Comparison of ENCODE assay signal across 24 cellular contexts in the genomic region with DNA sequence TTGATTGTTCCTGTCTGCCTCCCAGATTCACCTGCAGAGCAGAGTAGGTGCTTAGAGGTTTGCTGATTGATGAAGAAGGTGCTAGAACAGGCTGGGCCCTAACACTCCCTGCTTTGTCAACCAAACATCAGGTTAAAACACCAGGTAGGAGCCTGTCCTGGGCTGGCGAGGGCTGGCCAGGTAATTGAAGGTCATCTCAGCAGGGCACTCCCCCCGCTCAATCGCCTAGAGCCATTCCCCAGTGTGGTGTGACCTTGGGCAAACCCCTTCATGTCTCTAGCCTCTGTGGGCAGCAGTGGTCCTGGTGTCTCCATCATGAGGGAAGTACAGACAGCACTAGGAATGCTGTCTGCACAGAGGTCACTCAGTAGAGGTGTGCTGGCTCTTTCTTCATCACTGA.
DNase-seq lines count a peak whose midpoint lies in the region; ATAC-seq and TF ChIP-seq lines count a peak whose summit lies in the region.
"Had no signal": no experiment of that assay in that cellular context is flagged by ENCODE, and none has a peak within 500 bp of the region (broad histone marks: within the 10 kb centered on the region; RNA-seq: fewer than 3 reads in every experiment).

No MANE protein-coding gene starts in this region.

- H3K4me3 Mint-ChIP-seq in WTC11 (no peak overlapping the region), mesothelial cell of epicardium (no peak overlapping the region)
- H3K4me3 Mint-ChIP-seq: activated CD4-positive, alpha-beta memory T cell treated with anti-CD3 and anti-CD28 coated beads, Interleukin-2, amount 10 ng/mL, durations not matched to agents 7 days and 5 days; activated naive CD4-positive, alpha-beta T cell treated with anti-CD3 and anti-CD28 coated beads, Interleukin-2, amount 50 U/mL, for 24 hours; activated T-cell treated with anti-CD3 and anti-CD28 coated beads, Interleukin-2, amount 50 U/mL, for 4 hours had no signal

- no TSS peak for BruUV-seq in A673 (replicated peaks; lab: Mats Ljungman, UMichigan)

- H3K27ac Mint-ChIP-seq in WTC11 (0 out of 2 replicates have a peak overlapping the region, but pooled peaks have one; percentile 19), mesothelial cell of epicardium (peak overlapping the region; percentile 15)
- H3K27ac Mint-ChIP-seq: activated CD4-positive, alpha-beta memory T cell treated with anti-CD3 and anti-CD28 coated beads, Interleukin-2, amount 10 ng/mL, durations not matched to agents 7 days and 5 days; activated naive CD4-positive, alpha-beta T cell treated with anti-CD3 and anti-CD28 coated beads, Interleukin-2, amount 50 U/mL, for 24 hours; endodermal cell had no signal

- no peaks in the 10 kb centered on the region for H3K9me3 ChIP-seq in tibial nerve
- H3K9me3 ChIP-seq in A673 (ENCODE audit: low read depth, low read length, poor library complexity, severe bottlenecking), result no peaks in the 10 kb centered on the region
- H3K9me3 ChIP-seq: prostate gland, SK-N-SH, spleen, suprapubic skin had no signal

- no peak for TF ChIP-seq POLR2A in tibial nerve (IDR thresholded peaks at IDR 0.05)

- TF ChIP-seq EP300 in tibial nerve (IDR thresholded peaks at IDR 0.05), result no peak

- H3K4me3 ChIP-seq in tibial nerve, result no peak overlapping the region
- no peak overlapping the region for H3K4me3 ChIP-seq in A673 (ENCODE audit: low read depth, low read length, poor library complexity, severe bottlenecking)
- H3K4me3 ChIP-seq: GM23248, PC-9, prostate gland, spleen, suprapubic skin had no signal

- H3K36me3 ChIP-seq in tibial nerve (no peaks in the 10 kb centered on the region), A673 (ENCODE audit: insufficient read depth, low read length, poor library complexity, severe bottlenecking) (no peaks in the 10 kb centered on the region)
- H3K36me3 ChIP-seq: prostate gland, spleen, suprapubic skin had no signal

- H3K36me3 Mint-ChIP-seq in WTC11 (no peaks in the 10 kb centered on the region), mesothelial cell of epicardium (no peaks in the 10 kb centered on the region)
- H3K36me3 Mint-ChIP-seq: activated naive CD4-positive, alpha-beta T cell treated with anti-CD3 and anti-CD28 coated beads, Interleukin-2, amount 50 U/mL, for 24 hours had no signal

- peaks cover 43% of the 10 kb centered on the region for H3K4me1 Mint-ChIP-seq in WTC11
- peaks cover 42% of the 10 kb centered on the region for H3K4me1 Mint-ChIP-seq in mesothelial cell of epicardium
- H3K4me1 Mint-ChIP-seq: activated CD4-positive, alpha-beta memory T cell treated with anti-CD3 and anti-CD28 coated beads, Interleukin-2, amount 10 ng/mL, durations not matched to agents 7 days and 5 days; activated naive CD4-positive, alpha-beta T cell treated with anti-CD3 and anti-CD28 coated beads, Interleukin-2, amount 50 U/mL, for 24 hours had no signal

- H3K27me3 Mint-ChIP-seq in WTC11 (ENCODE audit: low read depth), result peaks cover 9% of the 10 kb centered on the region
- H3K27me3 Mint-ChIP-seq in mesothelial cell of epicardium (ENCODE audit: low read depth), result no peaks in the 10 kb centered on the region

- DNase-seq in NCI-H345 treated with DMSO at 0.1 percent for 48 hours (lab: John Stamatoyannopoulos, UW; ENCODE audit: unreplicated experiment) (peak; percentile 6), NCI-H345 (lab: John Stamatoyannopoulos, UW) (no peak), WTC11 (ENCODE audit: low spot score) (no peak), mesothelial cell of epicardium (ENCODE audit: low spot score in 2 of 2, unreplicated experiment in 2 of 2) (no peak), tibial nerve (ENCODE audit: low spot score in 2 of 2) (peak in 1 of 2 donors; percentile 4), RPMI8226 (no peak), A673 (ENCODE audit: low spot score) (no peak), DMS79 treated with DMSO at 0.1 percent for 48 hours (lab: John Stamatoyannopoulos, UW) (no peak)
- DNase-seq: activated CD4-positive, alpha-beta memory T cell treated with anti-CD3 and anti-CD28 coated beads, Interleukin-2, amount 10 ng/mL, durations not matched to agents 7 days and 5 days; activated CD4-positive, CD25-positive, alpha-beta regulatory T cell; activated T-cell treated with anti-CD3 and anti-CD28 coated beads, Interleukin-2, amount 50 U/mL, for 4 hours; endodermal cell; Kasumi-1; mesendoderm; NCI-H1105; NCI-H774; PC-9; SK-N-SH; stimulated activated CD4-positive, alpha-beta T cell treated with anti-CD3 and anti-CD28 coated beads, Interleukin-4, amount 100 ng/mL, for 4 hours had no signal

- H3K27me3 ChIP-seq in tibial nerve (no peaks in the 10 kb centered on the region), A673 (replicated peaks; ENCODE audit: insufficient read depth, low read depth, low read length, poor library complexity) (no peaks in the 10 kb centered on the region)

- intact Hi-C loops in A673 (cut with micrococcal nuclease; ENCODE audit: unreplicated experiment), result no loop called here

- ATAC-seq in WTC11, result no peak
- ATAC-seq: activated T-cell treated with anti-CD3 and anti-CD28 coated beads, Interleukin-2, amount 50 U/mL, for 4 hours had no signal

- H3K4me1 ChIP-seq in tibial nerve (peaks cover 0 to 74% (median 36%) of the 10 kb centered on the region in 4 donors), A673 (ENCODE audit: insufficient read depth, low read length, poor library complexity, severe bottlenecking) (peaks cover 30% of the 10 kb centered on the region)

- peak overlapping the region; percentile 79 to 96 (median 91) for H3K27ac ChIP-seq in tibial nerve
- H3K27ac ChIP-seq in A673 (ENCODE audit: low read depth, low read length, poor library complexity, severe bottlenecking), result no peak overlapping the region
- H3K27ac ChIP-seq: GM23248, PC-9, suprapubic skin had no signal

- CTCF ChIA-PET in WTC11 (lab: Charles Lee), result interaction anchor here (1.4 to 1.7 kb wide), 2 partner anchors 39 to 136 kb away, joined by 3 to 5 read pairs; no protein-coding TSS in a partner anchor
- CTCF ChIA-PET in A673 (lab: Charles Lee), result no interaction called here

- no peaks in the 10 kb centered on the region for H3K9me3 Mint-ChIP-seq in WTC11
- no peaks in the 10 kb centered on the region for H3K9me3 Mint-ChIP-seq in mesothelial cell of epicardium
- H3K9me3 Mint-ChIP-seq: activated CD4-positive, alpha-beta memory T cell treated with anti-CD3 and anti-CD28 coated beads, Interleukin-2, amount 10 ng/mL, durations not matched to agents 7 days and 5 days; activated naive CD4-positive, alpha-beta T cell treated with anti-CD3 and anti-CD28 coated beads, Interleukin-2, amount 50 U/mL, for 24 hours; activated T-cell treated with anti-CD3 and anti-CD28 coated beads, Interleukin-2, amount 50 U/mL, for 4 hours; endodermal cell had no signal

- POLR2A ChIA-PET in WTC11 (lab: Charles Lee) (no interaction called here), A673 (lab: Charles Lee; ENCODE audit: low non-redundant PET) (no interaction called here)

- TF ChIP-seq CTCF in WTC11 (IDR thresholded peaks at IDR 0.05) (no peak), mesothelial cell of epicardium (IDR thresholded peaks at IDR 0.05; ENCODE audit: unreplicated experiment) (no peak), tibial nerve (IDR thresholded peaks at IDR 0.05) (no peak), A673 (conservative IDR thresholded peaks at IDR 0.05; ENCODE audit: low read depth, low read length) (no peak)

- WGBS in tibial nerve, 2 donors, result 67 to 90% methylated on average over 2 to 3 of the region's 3 CpGs

TF ChIP-seq in WTC11, 78 proteins besides CTCF, POLR2A, EP300 and RAD21:
- TF ChIP-seq ZNF416 (CRISPR knock-in tag; IDR thresholded peaks at IDR 0.05), result no peak
- TF ChIP-seq, protein P1, sequence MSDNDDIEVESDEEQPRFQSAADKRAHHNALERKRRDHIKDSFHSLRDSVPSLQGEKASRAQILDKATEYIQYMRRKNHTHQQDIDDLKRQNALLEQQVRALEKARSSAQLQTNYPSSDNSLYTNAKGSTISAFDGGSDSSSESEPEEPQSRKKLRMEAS (CRISPR knock-in tag; IDR thresholded peaks at IDR 0.05), result no peak
- no peak for TF ChIP-seq ZNF263 (CRISPR knock-in tag; IDR thresholded peaks at IDR 0.05; ENCODE audit: low read depth)
- TF ChIP-seq, protein P2, sequence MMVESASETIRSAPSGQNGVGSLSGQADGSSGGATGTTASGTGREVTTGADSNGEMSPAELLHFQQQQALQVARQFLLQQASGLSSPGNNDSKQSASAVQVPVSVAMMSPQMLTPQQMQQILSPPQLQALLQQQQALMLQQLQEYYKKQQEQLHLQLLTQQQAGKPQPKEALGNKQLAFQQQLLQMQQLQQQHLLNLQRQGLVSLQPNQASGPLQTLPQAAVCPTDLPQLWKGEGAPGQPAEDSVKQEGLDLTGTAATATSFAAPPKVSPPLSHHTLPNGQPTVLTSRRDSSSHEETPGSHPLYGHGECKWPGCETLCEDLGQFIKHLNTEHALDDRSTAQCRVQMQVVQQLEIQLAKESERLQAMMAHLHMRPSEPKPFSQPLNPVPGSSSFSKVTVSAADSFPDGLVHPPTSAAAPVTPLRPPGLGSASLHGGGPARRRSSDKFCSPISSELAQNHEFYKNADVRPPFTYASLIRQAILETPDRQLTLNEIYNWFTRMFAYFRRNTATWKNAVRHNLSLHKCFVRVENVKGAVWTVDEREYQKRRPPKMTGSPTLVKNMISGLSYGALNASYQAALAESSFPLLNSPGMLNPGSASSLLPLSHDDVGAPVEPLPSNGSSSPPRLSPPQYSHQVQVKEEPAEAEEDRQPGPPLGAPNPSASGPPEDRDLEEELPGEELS (CRISPR knock-in tag; IDR thresholded peaks at IDR 0.05), result no peak
- TF ChIP-seq ZNF423 (CRISPR knock-in tag; IDR thresholded peaks at IDR 0.05), result no peak
- TF ChIP-seq, protein P3, sequence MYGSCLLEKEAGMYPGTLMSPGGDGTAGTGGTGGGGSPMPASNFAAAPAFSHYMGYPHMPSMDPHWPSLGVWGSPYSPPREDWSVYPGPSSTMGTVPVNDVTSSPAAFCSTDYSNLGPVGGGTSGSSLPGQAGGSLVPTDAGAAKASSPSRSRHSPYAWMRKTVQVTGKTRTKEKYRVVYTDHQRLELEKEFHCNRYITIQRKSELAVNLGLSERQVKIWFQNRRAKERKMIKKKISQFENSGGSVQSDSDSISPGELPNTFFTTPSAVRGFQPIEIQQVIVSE (CRISPR knock-in tag; IDR thresholded peaks at IDR 0.05; ENCODE audit: borderline replicate concordance), result no peak
- TF ChIP-seq SMAD3 (CRISPR knock-in tag; IDR thresholded peaks at IDR 0.05; ENCODE audit: borderline replicate concordance), result no peak
- TF ChIP-seq FOXJ3 (CRISPR knock-in tag; IDR thresholded peaks at IDR 0.05; ENCODE audit: borderline replicate concordance), result no peak
- TF ChIP-seq FOXK1 (CRISPR knock-in tag; IDR thresholded peaks at IDR 0.05), result no peak
- TF ChIP-seq NR3C1 (CRISPR knock-in tag; conservative IDR thresholded peaks at IDR 0.05; ENCODE audit: low read depth), result no peak
- no peak for TF ChIP-seq RORB (CRISPR knock-in tag; IDR thresholded peaks at IDR 0.05)
- TF ChIP-seq CREB1 (CRISPR knock-in tag; IDR thresholded peaks at IDR 0.05), result no peak
- TF ChIP-seq FOXP1 (CRISPR knock-in tag; IDR thresholded peaks at IDR 0.05; ENCODE audit: borderline replicate concordance), result no peak
- no peak for TF ChIP-seq NFE2L1 (CRISPR knock-in tag; IDR thresholded peaks at IDR 0.05)
- TF ChIP-seq NR2C2 (CRISPR knock-in tag; IDR thresholded peaks at IDR 0.05), result no peak
